ENCODE assay signal across 8 cellular contexts in genomic region chr9:125261501-125262216, GRCh38. TPM values are rescaled to one million over a fixed set of nuclear protein-coding genes. Genes with fewer than 3 reads are reported as not detected.
DNase-seq lines count a peak whose midpoint lies in the region; ATAC-seq and TF ChIP-seq lines count a peak whose summit lies in the region.

GAPVD1 (plus strand) TSS chr9:125261826; CDS start chr9:125298922, 37,096 bp downstream.

- H3K4me1 ChIP-seq in right cardiac atrium (ENCODE audit: control insufficient read depth, insufficient read depth, low read length) (peaks cover 3% of the 10 kb centered on the region), uterus (no peaks in the 10 kb centered on the region)

- TF ChIP-seq CTCF in uterus (IDR thresholded peaks at IDR 0.05) = peak; percentile 32 to 68 (median 66)

- peak within 1 kb of the TSS; percentile 71 for H3K4me3 ChIP-seq in right cardiac atrium (ENCODE audit: low read length)
- H3K4me3 ChIP-seq in uterus = peak within 1 kb of the TSS; percentile 76 to 87

- intact Hi-C loops in right cardiac atrium (cut with DNase I) (no loop called here), uterus (cut with DNase I; ENCODE audit: low total_unique reads) (no loop called here)

- no peaks in the 10 kb centered on the region for H3K36me3 ChIP-seq in uterus

- peak; percentile 54 to 67 for TF ChIP-seq POLR2A in uterus (IDR thresholded peaks at IDR 0.05)

- 3% methylated on average over 66 of the region's 66 CpGs for WGBS in right cardiac atrium

- H3K27ac ChIP-seq in right cardiac atrium (ENCODE audit: low read length) (peak within 1 kb of the TSS; percentile 65), uterus (peak within 1 kb of the TSS; percentile 47 to 82)

- no peaks in the 10 kb centered on the region for H3K9me3 ChIP-seq in right cardiac atrium (ENCODE audit: control insufficient read depth, low read length)
- H3K9me3 ChIP-seq in uterus = no peaks in the 10 kb centered on the region

- ATAC-seq in GM18499 (IDR thresholded peaks at IDR 0.05; ENCODE audit: insufficient read depth, unreplicated experiment) (peak; percentile 67), HG02884 (IDR thresholded peaks at IDR 0.05; ENCODE audit: unreplicated experiment) (peak; percentile 86), right cardiac atrium (peak; percentile 99 to 100)

- DNase-seq in NCI-H146 treated with DMSO at 0.1 percent for 48 hours (lab: John Stamatoyannopoulos, UW; ENCODE audit: unreplicated experiment) = peak; percentile 71
- DNase-seq in T-helper 2 cell = peak; percentile 74 to 92 (median 82)
- DNase-seq in anterior cingulate cortex (lab: John Stamatoyannopoulos, UW) = peak; percentile 24 to 92 (median 80)
- peak; percentile 90 to 96 (median 96) for DNase-seq in right cardiac atrium
- peak; percentile 92 for DNase-seq in putamen (ENCODE audit: low spot score)
- DNase-seq in uterus = peak; percentile 80 to 89

- H3K27me3 ChIP-seq in right cardiac atrium (ENCODE audit: control insufficient read depth, insufficient read depth) = no peaks in the 10 kb centered on the region
- no peaks in the 10 kb centered on the region for H3K27me3 ChIP-seq in uterus

RNA-seq across cellular contexts. Expression of gene GAPVD1, which starts in this region (rescaled TPM):
- total RNA-seq in right cardiac atrium = 10 to 100 TPM; 33.0 to 45.7 (median 33.2) TPM
- 8.1 TPM for polyA plus RNA-seq in right cardiac atrium
- total RNA-seq in uterus = 10 to 100 TPM; 41.0 to 73.8 (median 64.0) TPM

Comparison
In these comparisons a context has a peak if more than half of its experiments do, and no peak if none do; other contexts are left out.
1. Peak in every context shown above with its lines: DNase-seq, ATAC-seq, H3K4me3 ChIP-seq and H3K27ac ChIP-seq.